In the genomic region with DNA sequence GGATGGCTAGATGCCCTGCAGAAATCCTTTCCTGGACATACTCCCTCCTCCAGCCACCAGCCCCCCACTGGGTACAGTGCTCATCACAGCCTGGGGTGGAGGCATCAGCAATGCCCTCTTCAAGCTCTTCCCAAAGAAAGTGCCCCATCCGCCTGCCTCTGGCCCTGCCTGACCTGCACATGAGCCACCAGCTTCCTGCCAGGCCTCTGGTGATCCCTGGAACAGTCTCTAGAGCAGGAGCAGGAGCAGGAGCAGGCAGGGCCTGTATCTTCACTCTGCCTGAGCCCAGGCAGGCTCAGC, we compare ENCODE assay signal across 11 cellular contexts. TPM values are rescaled to one million over a fixed set of nuclear protein-coding genes. Genes with fewer than 3 reads are reported as not detected.
DNase-seq lines count a peak whose midpoint lies in the region; ATAC-seq lines count a peak whose summit lies in the region.
"Had no signal": no experiment of that assay in that cellular context is flagged by ENCODE, and none has a peak within 500 bp of the region (broad histone marks: within the 10 kb centered on the region; RNA-seq: fewer than 3 reads in every experiment).

No MANE protein-coding gene starts in this region.

- intact Hi-C loops in Right ventricle myocardium inferior (cut with DNase I) = no loop called here

- DNase-seq in activated CD8-positive, alpha-beta memory T cell treated with anti-CD3 and anti-CD28 coated beads, Interleukin-2, amount 10 ng/mL, durations not matched to agents 7 days and 5 days = no peak
- no peak for DNase-seq in activated CD8-positive, alpha-beta memory T cell treated with anti-CD3 and anti-CD28 coated beads for 24 hours
- no peak for DNase-seq in activated naive CD8-positive, alpha-beta T cell treated with anti-CD3 and anti-CD28 coated beads for 36 hours
- no peak for DNase-seq in stimulated activated naive B cell treated with anti-CD40 and anti-IgM and Interleukin-4, amounts not matched to agents 10 μg/mL and 1 μg/mL and 100 μg/mL, for 72 hours
- no peak for DNase-seq in Right ventricle myocardium inferior (ENCODE audit: missing footprints)
- DNase-seq: DMS53, psoas muscle, T1000 had no signal

- H3K4me1 Mint-ChIP-seq in activated CD8-positive, alpha-beta memory T cell treated with anti-CD3 and anti-CD28 coated beads, Interleukin-2, amount 10 ng/mL, durations not matched to agents 7 days and 5 days = peaks cover 96% of the 10 kb centered on the region
- peaks cover 92% of the 10 kb centered on the region for H3K4me1 Mint-ChIP-seq in activated naive CD8-positive, alpha-beta T cell treated with anti-CD3 and anti-CD28 coated beads for 36 hours
- peaks cover 47 to 71% of the 10 kb centered on the region in 2 donors for H3K4me1 Mint-ChIP-seq in stimulated activated naive B cell treated with anti-CD40 and anti-IgM and Interleukin-4, amounts not matched to agents 10 μg/mL and 1 μg/mL and 100 μg/mL, for 72 hours

- H3K27me3 Mint-ChIP-seq in activated CD8-positive, alpha-beta memory T cell treated with anti-CD3 and anti-CD28 coated beads, Interleukin-2, amount 10 ng/mL, durations not matched to agents 7 days and 5 days = no peaks in the 10 kb centered on the region
- no peaks in the 10 kb centered on the region for H3K27me3 Mint-ChIP-seq in activated naive CD8-positive, alpha-beta T cell treated with anti-CD3 and anti-CD28 coated beads for 36 hours
- no peaks in the 10 kb centered on the region for H3K27me3 Mint-ChIP-seq in stimulated activated naive B cell treated with anti-CD40 and anti-IgM and Interleukin-4, amounts not matched to agents 10 μg/mL and 1 μg/mL and 100 μg/mL, for 72 hours

- H3K27ac Mint-ChIP-seq in activated CD8-positive, alpha-beta memory T cell treated with anti-CD3 and anti-CD28 coated beads, Interleukin-2, amount 10 ng/mL, durations not matched to agents 7 days and 5 days = peak overlapping the region; percentile 99
- H3K27ac Mint-ChIP-seq in activated naive CD8-positive, alpha-beta T cell treated with anti-CD3 and anti-CD28 coated beads for 36 hours = peak overlapping the region; percentile 97
- peak overlapping the region; percentile 96 for H3K27ac Mint-ChIP-seq in stimulated activated naive B cell treated with anti-CD40 and anti-IgM and Interleukin-4, amounts not matched to agents 10 μg/mL and 1 μg/mL and 100 μg/mL, for 72 hours

- H3K9me3 Mint-ChIP-seq in activated CD8-positive, alpha-beta memory T cell treated with anti-CD3 and anti-CD28 coated beads, Interleukin-2, amount 10 ng/mL, durations not matched to agents 7 days and 5 days (ENCODE audit: low read depth) = no peaks in the 10 kb centered on the region
- H3K9me3 Mint-ChIP-seq in activated naive CD8-positive, alpha-beta T cell treated with anti-CD3 and anti-CD28 coated beads for 36 hours = peaks cover 3% of the 10 kb centered on the region
- H3K9me3 Mint-ChIP-seq in stimulated activated naive B cell treated with anti-CD40 and anti-IgM and Interleukin-4, amounts not matched to agents 10 μg/mL and 1 μg/mL and 100 μg/mL, for 72 hours = no peaks in the 10 kb centered on the region

- CTCF ChIA-PET in activated CD8-positive, alpha-beta memory T cell treated with anti-CD3 and anti-CD28 coated beads, Interleukin-2, amount 10 ng/mL, durations not matched to agents 7 days and 5 days (lab: Charles Lee) = interaction anchor here (1.0 to 8.2 kb wide), 8 partner anchors 10 to 166 kb away, joined by 3 to 60 read pairs (median 6); no protein-coding TSS in a partner anchor

- H3K36me3 Mint-ChIP-seq in activated CD8-positive, alpha-beta memory T cell treated with anti-CD3 and anti-CD28 coated beads, Interleukin-2, amount 10 ng/mL, durations not matched to agents 7 days and 5 days = peaks cover 21% of the 10 kb centered on the region
- peaks cover 13% of the 10 kb centered on the region for H3K36me3 Mint-ChIP-seq in activated naive CD8-positive, alpha-beta T cell treated with anti-CD3 and anti-CD28 coated beads for 36 hours
- no peaks in the 10 kb centered on the region for H3K36me3 Mint-ChIP-seq in stimulated activated naive B cell treated with anti-CD40 and anti-IgM and Interleukin-4, amounts not matched to agents 10 μg/mL and 1 μg/mL and 100 μg/mL, for 72 hours

- peak overlapping the region; percentile 85 for H3K4me3 Mint-ChIP-seq in activated CD8-positive, alpha-beta memory T cell treated with anti-CD3 and anti-CD28 coated beads, Interleukin-2, amount 10 ng/mL, durations not matched to agents 7 days and 5 days
- H3K4me3 Mint-ChIP-seq in activated naive CD8-positive, alpha-beta T cell treated with anti-CD3 and anti-CD28 coated beads for 36 hours = peak overlapping the region; percentile 82
- H3K4me3 Mint-ChIP-seq in stimulated activated naive B cell treated with anti-CD40 and anti-IgM and Interleukin-4, amounts not matched to agents 10 μg/mL and 1 μg/mL and 100 μg/mL, for 72 hours = peak overlapping the region; percentile 74 to 76

- ATAC-seq in activated CD8-positive, alpha-beta memory T cell treated with anti-CD3 and anti-CD28 coated beads, Interleukin-2, amount 10 ng/mL, durations not matched to agents 7 days and 5 days = peak; percentile 1
- ATAC-seq in HG03095 (IDR thresholded peaks at IDR 0.05; ENCODE audit: unreplicated experiment) = peak; percentile 1
- no peak for ATAC-seq in stimulated activated naive B cell treated with anti-CD40 and anti-IgM and Interleukin-4, amounts not matched to agents 10 μg/mL and 1 μg/mL and 100 μg/mL, for 72 hours (replicated peaks)
- ATAC-seq in GM21526 (IDR thresholded peaks at IDR 0.05; ENCODE audit: low FRiP score, unreplicated experiment) = no peak
- no peak for ATAC-seq in GM18498 (IDR thresholded peaks at IDR 0.05; ENCODE audit: unreplicated experiment)
- ATAC-seq in Right ventricle myocardium inferior = no peak
- ATAC-seq: psoas muscle had no signal

RNA-seq across cellular contexts. Expression of gene CAB39, which starts 54.1 kb away (rescaled TPM):
- total RNA-seq in activated CD8-positive, alpha-beta memory T cell treated with anti-CD3 and anti-CD28 coated beads, Interleukin-2, amount 10 ng/mL, durations not matched to agents 7 days and 5 days = 100 to 1,000 TPM; 148 to 174 TPM
- total RNA-seq in activated naive CD8-positive, alpha-beta T cell treated with anti-CD3 and anti-CD28 coated beads for 36 hours = 100 to 1,000 TPM; 119 to 122 TPM
- 91.9 TPM for total RNA-seq in Right ventricle myocardium inferior

Comparison
In these comparisons a context has a peak if more than half of its experiments do, and no peak if none do; other contexts are left out.
1. ATAC-seq: peak in activated CD8-positive, alpha-beta memory T cell treated with anti-CD3 and anti-CD28 coated beads, Interleukin-2, amount 10 ng/mL, durations not matched to agents 7 days and 5 days (single experiment) and HG03095 (single experiment); none in stimulated activated naive B cell treated with anti-CD40 and anti-IgM and Interleukin-4, amounts not matched to agents 10 μg/mL and 1 μg/mL and 100 μg/mL, for 72 hours (0 of 2), GM21526 (single experiment), GM18498 (single experiment) and Right ventricle myocardium inferior (single experiment).
2. Peak in every context shown above with its lines, with median percentiles within 50 percentile points of each other: H3K27ac Mint-ChIP-seq and H3K4me3 Mint-ChIP-seq.